Comparison of ENCODE assay signal across 24 cellular contexts in the genomic region with DNA sequence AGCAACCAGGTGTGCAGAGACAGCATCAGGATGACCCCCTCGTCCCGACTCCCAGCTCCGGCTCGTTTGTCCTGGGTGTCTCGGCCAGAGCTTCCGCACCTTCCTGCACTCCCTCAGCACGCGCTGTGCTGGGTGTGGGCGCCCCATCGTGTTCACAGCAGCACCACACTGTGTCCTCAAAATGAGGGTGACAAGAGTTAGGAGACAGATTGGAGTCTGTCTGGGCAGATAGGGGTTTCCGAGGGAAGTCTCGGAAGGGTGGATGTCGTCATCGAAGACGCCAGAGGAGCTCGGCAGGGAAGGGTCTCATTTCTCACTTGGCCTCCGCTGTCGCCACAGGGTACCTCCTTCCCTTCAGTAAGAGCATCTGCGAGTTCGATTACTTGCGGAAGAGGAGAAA. TPM values are rescaled to one million over a fixed set of nuclear protein-coding genes. Genes with fewer than 3 reads are reported as not detected.
A peak's percentile ranks its signal among the peaks of the same experiment; 100 is the strongest.
DNase-seq lines count a peak whose midpoint lies in the region; ATAC-seq, FAIRE-seq and TF ChIP-seq lines count a peak whose summit lies in the region.
"Had no signal": no experiment of that assay in that cellular context is flagged by ENCODE, and none has a peak within 500 bp of the region (broad histone marks: within the 10 kb centered on the region; RNA-seq: fewer than 3 reads in every experiment).

No MANE protein-coding gene starts in this region.

- POLR2A ChIA-PET in H1 (lab: Charles Lee; ENCODE audit: partially characterized antibody) = interaction anchor here (2.0 kb wide), 1 partner anchor 12 kb away, joined by 6 read pairs; no protein-coding TSS in a partner anchor

- no peak overlapping the region for H3K9ac ChIP-seq in H9 (ENCODE audit: extremely low read depth, insufficient read length, low read length)
- H3K9ac ChIP-seq in H1 (replicated peaks in 1 of 4; ENCODE audit: extremely low read depth in 1 of 4, low read depth in 3 of 4, low read length in 3 of 4) = 0 out of 7 replicates have a peak overlapping the region, but pooled peaks of 1 of the 4 experiments have one; percentile 10
- no peak overlapping the region for H3K9ac ChIP-seq in mesenchymal stem cell (ENCODE audit: low read length)
- H3K9ac ChIP-seq in colonic mucosa (ENCODE audit: low read depth in 2 of 2, low read length in 2 of 2) = no peak overlapping the region

- H2BK20ac ChIP-seq in H9 (ENCODE audit: low read depth, low read length, poor library complexity, severe bottlenecking) = no peak overlapping the region
- H2BK20ac ChIP-seq in H1 (ENCODE audit: low read length) = no peak overlapping the region

- no peak overlapping the region for H3K14ac ChIP-seq in H9 (ENCODE audit: insufficient read depth, low read length)
- H3K14ac ChIP-seq in H1 (ENCODE audit: insufficient read length) = no peak overlapping the region
- H3K14ac ChIP-seq in mesenchymal stem cell (ENCODE audit: low read length in 2 of 2) = no peak overlapping the region

- H3K27me3 Mint-ChIP-seq in CD14-positive monocyte (ENCODE audit: low read depth in 3 of 3) (peaks cover 5 to 19% (median 5%) of the 10 kb centered on the region in 3 donors), H9 (ENCODE audit: low read depth) (peaks cover 51% of the 10 kb centered on the region), T-helper 17 cell (peaks cover 36% of the 10 kb centered on the region)

- H3K4me3 ChIP-seq in H1 (ENCODE audit: extremely low read depth in 1 of 4, insufficient read depth in 2 of 4, low read depth in 3 of 4, low read length in 4 of 4) (no peak overlapping the region), mesenchymal stem cell (ENCODE audit: insufficient read depth in 1 of 2, low read depth in 1 of 2, low read length in 2 of 2) (no peak overlapping the region), colonic mucosa (no peak overlapping the region)
- H3K4me3 ChIP-seq: A549 had no signal

- no peaks in the 10 kb centered on the region for H3K79me2 ChIP-seq in H9 (ENCODE audit: insufficient read depth, low read length)
- no peaks in the 10 kb centered on the region for H3K79me2 ChIP-seq in H1 (ENCODE audit: control insufficient read depth in 1 of 2, insufficient read depth in 2 of 2, low read length in 2 of 2)

- no peak for TF ChIP-seq POLR2A in H1 (IDR thresholded peaks at IDR 0.05; ENCODE audit: control extremely low read depth in 1 of 2, low read depth in 2 of 2, low read length in 2 of 2)

- H3K23me2 ChIP-seq in H9 (ENCODE audit: insufficient read length, low read depth, low read length, poor library complexity, severe bottlenecking) (no peaks in the 10 kb centered on the region), H1 (ENCODE audit: low read depth, low read length) (no peaks in the 10 kb centered on the region)

- no peak overlapping the region for H3K4ac ChIP-seq in H9 (ENCODE audit: low read depth, low read length)
- no peak overlapping the region for H3K4ac ChIP-seq in H1 (replicated peaks; ENCODE audit: insufficient read length, low read depth, low read length)
- H3K4ac ChIP-seq in mesenchymal stem cell (ENCODE audit: low read depth in 1 of 2, low read length in 2 of 2) = no peak overlapping the region

- no peaks in the 10 kb centered on the region for H3K79me1 ChIP-seq in H9 (ENCODE audit: insufficient read depth, low read depth, low read length, poor library complexity, severe bottlenecking)
- no peaks in the 10 kb centered on the region for H3K79me1 ChIP-seq in H1 (ENCODE audit: low read depth, low read length)
- no peaks in the 10 kb centered on the region for H3K79me1 ChIP-seq in mesenchymal stem cell (replicated peaks; ENCODE audit: low read length, poor library complexity, severe bottlenecking)

- H3K27ac ChIP-seq in H9 (ENCODE audit: insufficient read length, low read depth, low read length) = no peak overlapping the region
- no peak overlapping the region for H3K27ac ChIP-seq in H1 (ENCODE audit: low read depth, low read length)
- H3K27ac ChIP-seq in mesenchymal stem cell (ENCODE audit: low read length, poor library complexity, severe bottlenecking) = no peak overlapping the region
- H3K27ac ChIP-seq in colonic mucosa = no peak overlapping the region
- H3K27ac ChIP-seq: A549 had no signal

- H2BK15ac ChIP-seq in H9 (ENCODE audit: low read depth, low read length) (no peak overlapping the region), H1 (ENCODE audit: low read length) (no peak overlapping the region), mesenchymal stem cell (ENCODE audit: low read depth, poor library complexity, severe bottlenecking) (no peak overlapping the region)

- TF ChIP-seq EP300 in H1 (IDR thresholded peaks at IDR 0.05; ENCODE audit: borderline replicate concordance in 1 of 2, low read depth in 2 of 2, low read length in 2 of 2) = no peak

- H3K18ac ChIP-seq in H9 (ENCODE audit: insufficient read length, low read depth, low read length) (no peak overlapping the region), H1 (ENCODE audit: extremely low read depth, low read length) (no peak overlapping the region), mesenchymal stem cell (ENCODE audit: low read depth in 1 of 2, low read length in 2 of 2) (no peak overlapping the region)

- intact Hi-C loops in CD14-positive monocyte (cut with micrococcal nuclease) = no loop called here
- intact Hi-C loops in colonic mucosa (cut with DNase I) = no loop called here

- peak; percentile 36 for DNase-seq in CD14-positive monocyte (ENCODE audit: low spot score)
- no peak for DNase-seq in H9
- DNase-seq in H1 (ENCODE audit: low read depth in 1 of 2, low spot score in 2 of 2) = no peak
- DNase-seq in mesenchymal stem cell = no peak
- DNase-seq in NCI-H510A treated with DMSO at 0.1 percent for 48 hours (lab: John Stamatoyannopoulos, UW) = no peak
- DNase-seq in colonic mucosa = no peak
- DNase-seq in NK-92 (lab: John Stamatoyannopoulos, UW; ENCODE audit: unreplicated experiment) = no peak
- DNase-seq in T-helper 17 cell = no peak
- DNase-seq: 8988T; ACHN; AML-193; C1 segment of cervical spinal cord; Caco-2; CD4-positive, CD25-positive, alpha-beta regulatory T cell; CD8-positive, alpha-beta T cell; DMS153; DND-41; GOT3; H7 had no signal

- no peak for ATAC-seq in T-helper 17 cell
- ATAC-seq: A549; CD8-positive, alpha-beta T cell; HCT116 had no signal

- H3K9me3 ChIP-seq in H9 (ENCODE audit: control insufficient read depth, low read depth, low read length) = no peaks in the 10 kb centered on the region
- H3K9me3 ChIP-seq in H1 (ENCODE audit: insufficient read depth in 2 of 2, low read depth in 1 of 2, low read length in 1 of 2) = peaks cover 0 to 3% of the 10 kb centered on the region in 2 experiments; a peak in 1 of 4 replicates
- H3K9me3 ChIP-seq in mesenchymal stem cell (ENCODE audit: control insufficient read depth, low read length) = peaks cover 7% of the 10 kb centered on the region
- no peaks in the 10 kb centered on the region for H3K9me3 ChIP-seq in colonic mucosa
- peaks cover 2% of the 10 kb centered on the region for H3K9me3 ChIP-seq in T-helper 17 cell (ENCODE audit: control insufficient read depth, low read length, poor library complexity, severe bottlenecking)
- H3K9me3 ChIP-seq: Caco-2 had no signal

- WGBS in H9 (ENCODE audit: extremely low coverage, insufficient read length, low lambda C conversion rate) = no CpG with 5 or more reads among the region's 21 CpGs
- WGBS in H1 (ENCODE audit: extremely low coverage in 1 of 2, insufficient coverage in 1 of 2, insufficient read length in 1 of 2, insufficient replicate concordance in 2 of 2, low coverage in 1 of 2, low lambda C conversion rate in 2 of 2, missing lambda C conversion rate in 1 of 2), 2 experiments = 91% methylated on average over 21 of the region's 21 CpGs; no CpG with 5 or more reads in 1 of the 2 experiments
- 90% methylated on average over 21 of the region's 21 CpGs for WGBS in mesenchymal stem cell

- H4K20me1 ChIP-seq in H9 (ENCODE audit: control insufficient read depth, insufficient read depth, insufficient read length) (no peaks in the 10 kb centered on the region), H1 (replicated peaks in 1 of 2; ENCODE audit: control insufficient read depth in 1 of 2, insufficient read depth in 2 of 2, low read length in 2 of 2) (no peaks in the 10 kb centered on the region)

- H4K8ac ChIP-seq in H9 (replicated peaks; ENCODE audit: insufficient read length, low read depth, low read length) = no peak overlapping the region
- peak overlapping the region; percentile 68; the same call in 1 of the 2 replicates for H4K8ac ChIP-seq in H1 (ENCODE audit: extremely low read depth, insufficient read depth, low read length)
- peak overlapping the region; percentile 29 for H4K8ac ChIP-seq in mesenchymal stem cell (ENCODE audit: low read length)

- H3K4me1 Mint-ChIP-seq in CD14-positive monocyte (no peaks in the 10 kb centered on the region), H9 (peaks cover 0 to 1% of the 10 kb centered on the region in 2 experiments; a peak in 3 of 4 replicates), T-helper 17 cell (no peaks in the 10 kb centered on the region)
- H3K4me1 Mint-ChIP-seq: CD4-positive, CD25-positive, alpha-beta regulatory T cell had no signal

- no peak overlapping the region for H3K56ac ChIP-seq in H9 (ENCODE audit: insufficient read length, low read depth, low read length)
- H3K56ac ChIP-seq in H1 (replicated peaks; ENCODE audit: insufficient read length, low read depth, low read length) = no peak overlapping the region

- H3K36me3 Mint-ChIP-seq in CD14-positive monocyte = no peaks in the 10 kb centered on the region
- H3K36me3 Mint-ChIP-seq in H9 (ENCODE audit: insufficient read depth in 1 of 3, low read depth in 3 of 3) = no peaks in the 10 kb centered on the region
- no peaks in the 10 kb centered on the region for H3K36me3 Mint-ChIP-seq in T-helper 17 cell (ENCODE audit: low read depth)
- H3K36me3 Mint-ChIP-seq: CD4-positive, CD25-positive, alpha-beta regulatory T cell; CD8-positive, alpha-beta T cell had no signal

- H3K4me2 ChIP-seq in H9 (ENCODE audit: insufficient read depth, insufficient read length, low read length) (no peak overlapping the region), H1 (ENCODE audit: insufficient read depth in 1 of 2, low read depth in 2 of 2, low read length in 2 of 2) (no peak overlapping the region), mesenchymal stem cell (ENCODE audit: low read length, poor library complexity, severe bottlenecking) (no peak overlapping the region)
- H3K4me2 ChIP-seq: A549 had no signal

- H3K4me1 ChIP-seq in H9 (ENCODE audit: insufficient read depth, low read length) (no peaks in the 10 kb centered on the region), H1 (replicated peaks in 1 of 4; ENCODE audit: control insufficient read depth in 3 of 4, insufficient read depth in 4 of 4, low read length in 3 of 4) (no peaks in the 10 kb centered on the region), mesenchymal stem cell (ENCODE audit: control insufficient read depth, insufficient read depth, low read depth, low read length) (no peaks in the 10 kb centered on the region), colonic mucosa (no peaks in the 10 kb centered on the region)
- H3K4me1 ChIP-seq: A549, Caco-2 had no signal

- H2AK5ac ChIP-seq in H9 (ENCODE audit: insufficient read length, low read length) = no peak overlapping the region
- H2AK5ac ChIP-seq in H1 (ENCODE audit: low read depth, low read length) = no peak overlapping the region
- H2AK5ac ChIP-seq in mesenchymal stem cell (ENCODE audit: low read length, severe bottlenecking) = no peak overlapping the region

- no peaks in the 10 kb centered on the region for H3K36me3 ChIP-seq in H1 (ENCODE audit: control insufficient read depth in 2 of 4, insufficient read depth in 4 of 4, low read length in 3 of 4)
- no peaks in the 10 kb centered on the region for H3K36me3 ChIP-seq in mesenchymal stem cell (ENCODE audit: control insufficient read depth in 1 of 2, insufficient read depth in 2 of 2, low read depth in 1 of 2, low read length in 2 of 2)
- H3K36me3 ChIP-seq in colonic mucosa = no peaks in the 10 kb centered on the region

- H3K27ac Mint-ChIP-seq in CD14-positive monocyte = no peak overlapping the region
- H3K27ac Mint-ChIP-seq in H9 = no peak overlapping the region
- H3K27ac Mint-ChIP-seq in T-helper 17 cell = no peak overlapping the region
- H3K27ac Mint-ChIP-seq: CD4-positive, CD25-positive, alpha-beta regulatory T cell; CD8-positive, alpha-beta T cell had no signal

- H4K5ac ChIP-seq in H9 (ENCODE audit: insufficient read length, low read depth, low read length) (no peak overlapping the region), H1 (ENCODE audit: insufficient read length, low read depth, low read length) (no peak overlapping the region)

- H2AFZ ChIP-seq in H9 (ENCODE audit: low read length) = no peak overlapping the region
- H2AFZ ChIP-seq in H1 (ENCODE audit: low read length) = no peak overlapping the region; the same call in 1 of the 2 replicates
- H2AFZ ChIP-seq in mesenchymal stem cell (ENCODE audit: low read depth, low read length) = no peak overlapping the region

- H2BK12ac ChIP-seq in H9 (ENCODE audit: insufficient read length, low read depth, low read length) = no peak overlapping the region
- no peak overlapping the region for H2BK12ac ChIP-seq in H1 (ENCODE audit: low read depth, low read length)
- H2BK12ac ChIP-seq in mesenchymal stem cell (ENCODE audit: low read length in 2 of 2) = no peak overlapping the region

- CTCF ChIA-PET in H1 (lab: Charles Lee; ENCODE audit: partially characterized antibody) = interaction anchor here (0.6 to 1.9 kb wide), 5 partner anchors 20 to 138 kb away, joined by 3 to 6 read pairs (median 3); no protein-coding TSS in a partner anchor

- H2BK120ac ChIP-seq in H9 (ENCODE audit: low read depth, low read length, poor library complexity, severe bottlenecking) (no peak overlapping the region), H1 (replicated peaks; ENCODE audit: low read depth, low read length) (no peak overlapping the region), mesenchymal stem cell (ENCODE audit: low read depth, low read length) (no peak overlapping the region)

- H2BK5ac ChIP-seq in H9 (ENCODE audit: insufficient read length, low read length) (no peak overlapping the region), H1 (ENCODE audit: low read depth, low read length) (no peak overlapping the region), mesenchymal stem cell (ENCODE audit: low read depth, low read length, poor library complexity, severe bottlenecking) (no peak overlapping the region)

- H3K27me3 ChIP-seq in H9 (ENCODE audit: insufficient read depth, low read length) (no peaks in the 10 kb centered on the region), H1 (replicated peaks in 1 of 4; ENCODE audit: control insufficient read depth in 3 of 4, extremely low read depth in 1 of 4, insufficient read depth in 3 of 4, low read length in 3 of 4) (no peaks in the 10 kb centered on the region; a peak in 1 of 7 replicates), mesenchymal stem cell (ENCODE audit: control insufficient read depth in 1 of 2, insufficient read depth in 1 of 2, low read length in 2 of 2) (peaks cover 35 to 63% of the 10 kb centered on the region in 2 experiments), colonic mucosa (no peaks in the 10 kb centered on the region)

- H4K91ac ChIP-seq in H9 (ENCODE audit: insufficient read length, low read depth, low read length) = peak overlapping the region; percentile 8
- no peak overlapping the region for H4K91ac ChIP-seq in H1 (replicated peaks; ENCODE audit: insufficient read length, low read length)
- H4K91ac ChIP-seq in mesenchymal stem cell (ENCODE audit: low read length) = no peak overlapping the region

- H3K4me3 Mint-ChIP-seq in CD14-positive monocyte (no peak overlapping the region), H9 (no peak overlapping the region), T-helper 17 cell (no peak overlapping the region)
- H3K4me3 Mint-ChIP-seq: CD4-positive, CD25-positive, alpha-beta regulatory T cell; CD8-positive, alpha-beta T cell had no signal

- no peak overlapping the region for H3T11ph ChIP-seq in H9 (ENCODE audit: low read length)

- H3K23ac ChIP-seq in H9 (ENCODE audit: insufficient read length, low read depth, low read length) (no peak overlapping the region), H1 (ENCODE audit: insufficient read length) (no peak overlapping the region), mesenchymal stem cell (ENCODE audit: low read length in 2 of 2) (no peak overlapping the region)

- no peak for TF ChIP-seq CTCF in CD14-positive monocyte (IDR thresholded peaks at IDR 0.05)
- no peak for TF ChIP-seq CTCF in H9 (conservative IDR thresholded peaks at IDR 0.05)
- no peak for TF ChIP-seq CTCF in H1 (IDR thresholded peaks at IDR 0.05; ENCODE audit: control extremely low read depth in 1 of 3, insufficient read depth in 1 of 3, low read depth in 1 of 3, low read length in 3 of 3)
- no peak for TF ChIP-seq CTCF in colonic mucosa (IDR thresholded peaks at IDR 0.05)

- TF ChIP-seq RAD21 in H1 (IDR thresholded peaks at IDR 0.05 in 1 of 2, conservative IDR thresholded peaks at IDR 0.05 in 1 of 2; ENCODE audit: low read depth in 2 of 2, low read length in 2 of 2) = no peak

- H3K9me3 Mint-ChIP-seq in CD14-positive monocyte = peaks cover 0 to 14% (median 4%) of the 10 kb centered on the region in 7 donors
- H3K9me3 Mint-ChIP-seq in H9 = peaks cover 4 to 8% of the 10 kb centered on the region in 2 experiments; a peak in 2 of 5 replicates

- no peak for FAIRE-seq in H1 (lab: Jason Lieb, UNC)
- FAIRE-seq: A549, G401.6, GM12892 had no signal

RNA-seq across cellular contexts. Expression of gene CCDC27, which starts 4.1 kb away (rescaled TPM):
- polyA plus RNA-seq in CD14-positive monocyte (not detected), H1 (2011; rRNA removed) (0.15 and 0.17 TPM in 2 replicates)
- total RNA-seq in H9 (2021) (not detected in 2 replicates), colonic mucosa (not detected), T-helper 17 cell (not detected)
- not detected in 2 replicates for total RNA-seq in H1 (2021; fragmentation: NEBNext Ultra II Directional; extraction: Animal tissue kit (Norgen Biotek cat#: 25700))
- polyA plus RNA-seq in H1 (2011; cell fraction: cytosol; rRNA removed) = 0.12 TPM
- polyA plus RNA-seq in H1 (2011; cell fraction: nucleus; rRNA removed) = 0.26 TPM
- polyA plus RNA-seq in H1 (2012, experiment 1 of 2) = 0.08 to 0.36 TPM (median 0.20 TPM) in 4 replicates
- polyA plus RNA-seq in H1 (2012, experiment 2 of 2) = not detected
- 0.04 TPM for polyA plus RNA-seq in H1 (2013, experiment 1 of 2)
- polyA plus RNA-seq in H1 (2013, experiment 2 of 2) = 0.06 TPM
- polyA minus RNA-seq in H1 (2011; rRNA and poly(A)+ RNA removed) = 0.12 and 0.25 TPM in 2 replicates
- not detected for polyA minus RNA-seq in H1 (2011; cell fraction: cytosol; rRNA and poly(A)+ RNA removed)
- 0.20 TPM for polyA minus RNA-seq in H1 (2011; cell fraction: nucleus; rRNA and poly(A)+ RNA removed)
- polyA plus RNA-seq in mesenchymal stem cell (2013, experiment 1 of 2) = not detected
- not detected for polyA plus RNA-seq in mesenchymal stem cell (2013, experiment 2 of 2)
- total RNA-seq: Caco-2; CD4-positive, CD25-positive, alpha-beta regulatory T cell; CD8-positive, alpha-beta T cell had no signal
- polyA plus RNA-seq: A549; BJ; CD4-positive, CD25-positive, alpha-beta regulatory T cell had no signal

RNA-seq across cellular contexts. Expression of gene SMIM1, which starts 16.2 kb away (rescaled TPM):
- polyA plus RNA-seq in CD14-positive monocyte (1 to 10 TPM; 1.1 to 1.4 TPM), H1 (2011; rRNA removed) (9.7 and 12.1 TPM in 2 replicates)
- total RNA-seq in H9 (2021) (5.3 and 7.3 TPM in 2 replicates), colonic mucosa (1 to 10 TPM; 1.9 to 2.4 TPM), T-helper 17 cell (1 to 10 TPM in 1 of 2 donors, under 1 TPM in 1; 0.75 to 1.5 TPM)
- 6.1 and 7.7 TPM in 2 replicates for total RNA-seq in H1 (2021; fragmentation: NEBNext Ultra II Directional; extraction: Animal tissue kit (Norgen Biotek cat#: 25700))
- 6.3 TPM for polyA plus RNA-seq in H1 (2011; cell fraction: cytosol; rRNA removed)
- polyA plus RNA-seq in H1 (2011; cell fraction: nucleus; rRNA removed) = 4.4 TPM
- 2.5 to 6.1 TPM (median 4.8 TPM) in 3 of 4 replicates, not detected in the other for polyA plus RNA-seq in H1 (2012, experiment 1 of 2)
- polyA plus RNA-seq in H1 (2012, experiment 2 of 2) = 8.5 TPM
- polyA plus RNA-seq in H1 (2013, experiment 1 of 2) = 4.4 TPM
- polyA plus RNA-seq in H1 (2013, experiment 2 of 2) = 4.2 TPM
- polyA minus RNA-seq in H1 (2011; rRNA and poly(A)+ RNA removed) = 0.60 TPM in 1 of 2 replicates, not detected in the other
- 18.3 TPM for polyA minus RNA-seq in H1 (2011; cell fraction: cytosol; rRNA and poly(A)+ RNA removed)
- 9.5 TPM for polyA minus RNA-seq in H1 (2011; cell fraction: nucleus; rRNA and poly(A)+ RNA removed)
- polyA plus RNA-seq in mesenchymal stem cell (2013, experiment 1 of 2) = 13.1 TPM
- polyA plus RNA-seq in mesenchymal stem cell (2013, experiment 2 of 2) = 13.9 TPM

RNA-seq across cellular contexts. Expression of gene LRRC47, which starts 39.9 kb away (rescaled TPM):
- polyA plus RNA-seq in CD14-positive monocyte = 10 to 100 TPM; 18.0 to 24.8 TPM
- total RNA-seq in H9 (2021) = 65.1 and 72.8 TPM in 2 replicates
- 82.4 and 82.5 TPM in 2 replicates for total RNA-seq in H1 (2021; fragmentation: NEBNext Ultra II Directional; extraction: Animal tissue kit (Norgen Biotek cat#: 25700))
- 38.3 and 47.1 TPM in 2 replicates for polyA plus RNA-seq in H1 (2011; rRNA removed)
- polyA plus RNA-seq in H1 (2011; cell fraction: cytosol; rRNA removed) = 43.1 TPM
- polyA plus RNA-seq in H1 (2011; cell fraction: nucleus; rRNA removed) = 36.4 TPM
- 46.2 to 49.1 TPM (median 47.6 TPM) in 4 replicates for polyA plus RNA-seq in H1 (2012, experiment 1 of 2)
- 29.4 TPM for polyA plus RNA-seq in H1 (2012, experiment 2 of 2)
- polyA plus RNA-seq in H1 (2013, experiment 1 of 2) = 33.3 TPM
- polyA plus RNA-seq in H1 (2013, experiment 2 of 2) = 31.7 TPM
- polyA minus RNA-seq in H1 (2011; rRNA and poly(A)+ RNA removed) = 15.4 and 15.8 TPM in 2 replicates
- polyA minus RNA-seq in H1 (2011; cell fraction: cytosol; rRNA and poly(A)+ RNA removed) = 27.0 TPM
- polyA minus RNA-seq in H1 (2011; cell fraction: nucleus; rRNA and poly(A)+ RNA removed) = 21.5 TPM
- 17.1 TPM for polyA plus RNA-seq in mesenchymal stem cell (2013, experiment 1 of 2)
- 18.0 TPM for polyA plus RNA-seq in mesenchymal stem cell (2013, experiment 2 of 2)
- 10 to 100 TPM; 31.9 to 42.7 TPM for total RNA-seq in colonic mucosa
- 10 to 100 TPM; 35.1 to 37.9 TPM for total RNA-seq in T-helper 17 cell
